8 cellular contexts compared by ENCODE assay signal in genomic region chr3:15797600-15798303, GRCh38. TPM values are rescaled to one million over a fixed set of nuclear protein-coding genes. Genes with fewer than 3 reads are reported as not detected.
A peak's percentile ranks its signal among the peaks of the same experiment; 100 is the strongest.
DNase-seq lines count a peak whose midpoint lies in the region; ATAC-seq and TF ChIP-seq lines count a peak whose summit lies in the region.

ANKRD28 (minus strand) TSS chr3:15797979; CDS start chr3:15796521, 1,458 bp downstream.

- peak; percentile 10 to 22 for TF ChIP-seq CTCF in left lung (IDR thresholded peaks at IDR 0.05)

- H3K4me1 ChIP-seq in left lung: peaks cover 2 to 85% of the 10 kb centered on the region in 2 donors

- no peaks in the 10 kb centered on the region for H3K36me3 ChIP-seq in SK-N-MC (ENCODE audit: insufficient read depth, low read length)
- no peaks in the 10 kb centered on the region for H3K36me3 ChIP-seq in left lung

- peak within 1 kb of the TSS; percentile 79 to 87 for H3K4me3 Mint-ChIP-seq in stimulated activated naive CD8-positive, alpha-beta T cell treated with anti-CD3 and anti-CD28 coated beads, Interleukin-15, amount 100 ng/mL, for 72 hours

- H3K27ac Mint-ChIP-seq in stimulated activated naive CD8-positive, alpha-beta T cell treated with anti-CD3 and anti-CD28 coated beads, Interleukin-15, amount 100 ng/mL, for 72 hours: peak within 1 kb of the TSS; percentile 85 to 98

- DNase-seq in NCI-H510A treated with DMSO at 0.1 percent for 48 hours (lab: John Stamatoyannopoulos, UW) (peak; percentile 26), NCI-H510A (lab: John Stamatoyannopoulos, UW) (no peak), SK-N-MC (ENCODE audit: low read depth, low spot score) (no peak), dermis blood vessel endothelial cell (peak; percentile 93), left lung (no peak)
- peak; percentile 14 to 18 for DNase-seq in stimulated activated naive CD8-positive, alpha-beta T cell treated with anti-CD3 and anti-CD28 coated beads, Interleukin-15, amount 100 ng/mL, for 72 hours

- no peaks in the 10 kb centered on the region for H3K27me3 ChIP-seq in left lung

- H3K4me3 ChIP-seq in SK-N-MC (peak within 1 kb of the TSS; percentile 75), left lung (peak within 1 kb of the TSS; percentile 18 to 37)

- no peaks in the 10 kb centered on the region for H3K27me3 Mint-ChIP-seq in stimulated activated naive CD8-positive, alpha-beta T cell treated with anti-CD3 and anti-CD28 coated beads, Interleukin-15, amount 100 ng/mL, for 72 hours

- intact Hi-C loops in left lung (cut with DNase I): loop anchor here in 1 of 2 donors (5.0 kb wide), 1 partner anchor 165 kb away; no protein-coding TSS in a partner anchor

- H3K9me3 ChIP-seq in SK-N-MC (ENCODE audit: low read depth, low read length) (no peaks in the 10 kb centered on the region), left lung (no peaks in the 10 kb centered on the region)

- peaks cover 0 to 3% of the 10 kb centered on the region in 2 donors for H3K9me3 Mint-ChIP-seq in stimulated activated naive CD8-positive, alpha-beta T cell treated with anti-CD3 and anti-CD28 coated beads, Interleukin-15, amount 100 ng/mL, for 72 hours

- ATAC-seq in HG03565 (IDR thresholded peaks at IDR 0.05; ENCODE audit: unreplicated experiment) (peak; percentile 24), left lung (peak; percentile 72), HG02885 (IDR thresholded peaks at IDR 0.05; ENCODE audit: poor library complexity, unreplicated experiment) (no peak)
- ATAC-seq in stimulated activated naive CD8-positive, alpha-beta T cell treated with anti-CD3 and anti-CD28 coated beads, Interleukin-15, amount 100 ng/mL, for 72 hours: peak; percentile 76

- H3K9ac ChIP-seq in SK-N-MC (ENCODE audit: insufficient read length): peak within 1 kb of the TSS; percentile 76

- H3K4me1 Mint-ChIP-seq in stimulated activated naive CD8-positive, alpha-beta T cell treated with anti-CD3 and anti-CD28 coated beads, Interleukin-15, amount 100 ng/mL, for 72 hours: peaks cover 79% of the 10 kb centered on the region

- peak within 1 kb of the TSS; percentile 92 for H3K27ac ChIP-seq in SK-N-MC
- peak within 1 kb of the TSS; percentile 91 to 97 for H3K27ac ChIP-seq in left lung

RNA-seq across cellular contexts. Expression of gene ANKRD28, which starts in this region (rescaled TPM):
- 108 and 126 TPM in 2 replicates for total RNA-seq in dermis blood vessel endothelial cell
- total RNA-seq in left lung: 10 to 100 TPM; 49.2 to 60.0 TPM

Comparison
In these comparisons a context has a peak if more than half of its experiments do, and no peak if none do; other contexts are left out.
1. DNase-seq: peak in NCI-H510A treated with DMSO at 0.1 percent for 48 hours (single experiment), dermis blood vessel endothelial cell (single experiment) and stimulated activated naive CD8-positive, alpha-beta T cell treated with anti-CD3 and anti-CD28 coated beads, Interleukin-15, amount 100 ng/mL, for 72 hours (2 of 2); none in NCI-H510A (single experiment), SK-N-MC (single experiment) and left lung (0 of 2).